10 cellular contexts compared by ENCODE assay signal in genomic region chr13:74243637-74244526, GRCh38.
DNase-seq lines count a peak whose midpoint lies in the region; ATAC-seq and TF ChIP-seq lines count a peak whose summit lies in the region.
"Had no signal": no experiment of that assay in that cellular context is flagged by ENCODE, and none has a peak within 500 bp of the region (broad histone marks: within the 10 kb centered on the region; RNA-seq: fewer than 3 reads in every experiment).

No MANE protein-coding gene starts in this region.

- no peaks in the 10 kb centered on the region for H4K20me1 ChIP-seq in osteoblast (ENCODE audit: insufficient read depth, low read length)

- H3K4me1 ChIP-seq in osteoblast (ENCODE audit: insufficient read depth, low read length), result peaks cover 35% of the 10 kb centered on the region

- ATAC-seq in GM18511 (IDR thresholded peaks at IDR 0.05; ENCODE audit: unreplicated experiment) (no peak), HG02884 (IDR thresholded peaks at IDR 0.05; ENCODE audit: unreplicated experiment) (no peak)
- ATAC-seq: gastroesophageal sphincter had no signal

- no peaks in the 10 kb centered on the region for H3K79me2 ChIP-seq in osteoblast (ENCODE audit: insufficient read depth, low read length)

- peak; percentile 60 for DNase-seq in GM04503 (ENCODE audit: low read depth)
- peak; percentile 74 for DNase-seq in RPMI7951 (ENCODE audit: low read depth)
- DNase-seq in choroid plexus epithelial cell (ENCODE audit: low read depth), result peak; percentile 41
- DNase-seq in osteoblast (ENCODE audit: insufficient read length, low spot score, missing footprints), result peak; percentile 45
- DNase-seq in COLO668 (lab: John Stamatoyannopoulos, UW; ENCODE audit: unreplicated experiment), result no peak
- DNase-seq: H9, mesendoderm had no signal

- peak overlapping the region; percentile 97 for H3K27ac ChIP-seq in osteoblast (ENCODE audit: low read depth, low read length)
- H3K27ac ChIP-seq: gastroesophageal sphincter had no signal

- peaks cover 4% of the 10 kb centered on the region for H3K9me3 ChIP-seq in osteoblast (ENCODE audit: low read depth, low read length)
- H3K9me3 ChIP-seq: gastroesophageal sphincter had no signal

- peak overlapping the region; percentile 61 for H3K4me2 ChIP-seq in osteoblast (ENCODE audit: insufficient read depth, low read length)

- no peaks in the 10 kb centered on the region for H3K36me3 ChIP-seq in osteoblast (ENCODE audit: insufficient read depth, low read length)
- H3K36me3 ChIP-seq: gastroesophageal sphincter had no signal

- no peaks in the 10 kb centered on the region for H3K27me3 ChIP-seq in osteoblast (ENCODE audit: insufficient read depth, low read length)
- H3K27me3 ChIP-seq: gastroesophageal sphincter had no signal

- H3K4me3 ChIP-seq in choroid plexus epithelial cell (ENCODE audit: low read depth, low read length) (no peak overlapping the region), osteoblast (ENCODE audit: insufficient read depth, low read length) (peak overlapping the region; percentile 26)
- H3K4me3 ChIP-seq: gastroesophageal sphincter had no signal

- no peak for TF ChIP-seq CTCF in choroid plexus epithelial cell (conservative IDR thresholded peaks at IDR 0.05; ENCODE audit: low read depth, low read length)
- no peak for TF ChIP-seq CTCF in osteoblast (IDR thresholded peaks at IDR 0.05; ENCODE audit: extremely low read depth, low read depth, low read length)

- no peak overlapping the region for H2AFZ ChIP-seq in osteoblast (ENCODE audit: low read length)
